30 cellular contexts compared by ENCODE assay signal in the genomic region with DNA sequence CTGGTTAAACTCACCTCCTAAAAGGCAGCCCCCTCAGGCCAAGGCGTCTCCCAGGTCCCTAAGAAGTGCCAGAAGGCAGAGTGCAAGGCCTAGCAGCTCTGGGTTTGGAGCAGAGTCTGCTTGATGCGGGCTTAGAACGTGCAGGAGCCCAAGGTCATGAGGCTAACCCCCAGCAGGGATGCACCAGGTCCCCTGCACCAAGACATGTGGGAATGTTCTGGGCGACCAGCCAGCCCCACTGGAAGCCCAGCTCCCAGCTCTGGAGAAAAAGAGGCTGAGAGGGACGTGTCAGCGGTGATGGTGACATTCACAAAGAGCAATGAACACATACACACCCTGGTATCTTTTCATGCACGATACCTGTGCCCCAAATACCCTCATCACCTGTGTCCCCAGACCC. TPM values are rescaled to one million over a fixed set of nuclear protein-coding genes. Genes with fewer than 3 reads are reported as not detected.
"Had no signal": no experiment of that assay in that cellular context is flagged by ENCODE, and none has a peak within 500 bp of the region (broad histone marks: within the 10 kb centered on the region; RNA-seq: fewer than 3 reads in every experiment).

No MANE protein-coding gene starts in this region.

- H3K27ac Mint-ChIP-seq: memory B cell; natural killer cell; stimulated activated naive CD8-positive, alpha-beta T cell treated with anti-CD3 and anti-CD28 coated beads, Interleukin-15, amount 100 ng/mL, for 72 hours had no signal

- H3K36me3 ChIP-seq: esophagus muscularis mucosa, heart right ventricle, neutrophil, pancreas, suprapubic skin, thyroid gland, vagina had no signal

- H3K4me1 ChIP-seq: pancreas had no signal

- ATAC-seq: heart right ventricle; left colon; natural killer cell; pancreas; sciatic nerve; stimulated activated naive CD8-positive, alpha-beta T cell treated with anti-CD3 and anti-CD28 coated beads, Interleukin-15, amount 100 ng/mL, for 72 hours had no signal

- H3K4me3 Mint-ChIP-seq: memory B cell; natural killer cell; stimulated activated naive CD8-positive, alpha-beta T cell treated with anti-CD3 and anti-CD28 coated beads, Interleukin-15, amount 100 ng/mL, for 72 hours had no signal

- H3K27me3 ChIP-seq: pancreas, thyroid gland, vagina had no signal

- H3K27ac ChIP-seq: coronary artery, esophagus muscularis mucosa, heart right ventricle, neutrophil, pancreas, suprapubic skin, thyroid gland, vagina had no signal

- H3K9me3 Mint-ChIP-seq: memory B cell; natural killer cell; stimulated activated naive CD8-positive, alpha-beta T cell treated with anti-CD3 and anti-CD28 coated beads, Interleukin-15, amount 100 ng/mL, for 72 hours had no signal

- H3K4me2 ChIP-seq: smooth muscle cell had no signal

- H3K36me3 Mint-ChIP-seq: memory B cell, natural killer cell had no signal

- H3K9me3 ChIP-seq: esophagus muscularis mucosa, heart right ventricle, neutrophil, pancreas, suprapubic skin, thyroid gland, vagina had no signal

- H3K4me3 ChIP-seq: coronary artery, esophagus muscularis mucosa, heart right ventricle, lung, pancreas, smooth muscle cell, suprapubic skin, thyroid gland, vagina had no signal

- DNase-seq: dermis blood vessel endothelial cell; effector memory CD4-positive, alpha-beta T cell; foreskin melanocyte; glutamatergic neuron; hippocampal formation; left colon; natural killer cell; pancreas; retina; stimulated activated CD4-positive, alpha-beta T cell treated with anti-CD3 and anti-CD28 coated beads, Interleukin-12 subunit alpha, Interleukin-12 subunit beta, amount 100 ng/mL, for 4 hours; stimulated activated CD4-positive, alpha-beta T cell treated with anti-CD3 and anti-CD28 coated beads, Interleukin-1b, Interleukin-23, amount 100 ng/mL, for 48 hours; stimulated activated CD4-positive, alpha-beta T cell treated with anti-CD3 and anti-CD28 coated beads, Interleukin-4, amount 100 ng/mL, for 1 hour; stimulated activated CD8-positive, alpha-beta memory T cell treated with anti-CD3 and anti-CD28 coated beads, Interleukin-4, amount 100 ng/mL, for 48 hours; stimulated activated naive CD4-positive, alpha-beta T cell; stimulated activated naive CD8-positive, alpha-beta T cell treated with anti-CD3 and anti-CD28 coated beads, Interleukin-15, amount 100 ng/mL, for 72 hours; thyroid gland; trophoblast cell had no signal

RNA-seq across cellular contexts. Expression of a gene that starts 5.1 kb away (rescaled TPM):
- total RNA-seq: endothelial cell of umbilical vein, mononuclear cell, pulmonary artery endothelial cell had no signal
- polyA plus RNA-seq: endothelial cell of umbilical vein had no signal
